Comparison of ENCODE assay signal across 33 cellular contexts in genomic region chr15:26661107-26661506, GRCh38.
"Had no signal": no experiment of that assay in that cellular context is flagged by ENCODE, and none has a peak within 500 bp of the region (broad histone marks: within the 10 kb centered on the region; RNA-seq: fewer than 3 reads in every experiment).

No MANE protein-coding gene starts in this region.

- H3K9me3 ChIP-seq: ascending aorta, breast epithelium had no signal

- DNase-seq: activated CD4-positive, alpha-beta memory T cell treated with anti-CD3 and anti-CD28 coated beads, Interleukin-2, amount 10 ng/mL, durations not matched to agents 7 days and 5 days; activated CD4-positive, alpha-beta T cell treated with anti-CD3 and anti-CD28 coated beads for 1 hour; activated CD4-positive, alpha-beta T cell treated with anti-CD3 and anti-CD28 coated beads for 48 hours; activated CD4-positive, CD25-positive, alpha-beta regulatory T cell; activated CD8-positive, alpha-beta memory T cell treated with anti-CD3 and anti-CD28 coated beads for 24 hours; activated CD8-positive, alpha-beta memory T cell treated with anti-CD3 and anti-CD28 coated beads, Interleukin-2, amount 10 ng/mL, durations not matched to agents 7 days and 5 days; activated CD8-positive, alpha-beta memory T cell treated with anti-CD3 and anti-CD28 coated beads, Interleukin-2, amount 50 U/mL, for 48 hours; activated effector memory CD4-positive, alpha-beta T cell treated with anti-CD3 and anti-CD28 coated beads, Interleukin-2, amount 50 U/mL, for 16 hours; activated naive CD4-positive, alpha-beta T cell; activated naive CD4-positive, alpha-beta T cell treated with anti-CD3 and anti-CD28 coated beads, Interleukin-2, amount 50 U/mL, for 16 hours; activated naive CD8-positive, alpha-beta T cell treated with anti-CD3 and anti-CD28 coated beads for 36 hours; activated T-cell treated with anti-CD3 and anti-CD28 coated beads, Interleukin-2, amount 50 U/mL, for 72 hours; amniotic stem cell; cerebellar nuclear complex; NCI-H1417 treated with DMSO at 0.1 percent for 48 hours; NCI-H1930; NCI-H2081 treated with DMSO at 0.1 percent for 48 hours; NCI-H226; NCI-H446 treated with DMSO at 0.1 percent for 48 hours; NCI-H524 treated with DMSO at 0.1 percent for 48 hours; NK-92 treated with Interleukin-12 subunit alpha and Interleukin-12 subunit beta, amount 100 ng/mL, for 24 hours; PC-9; SIG-M5; T1000 had no signal

- H3K4me3 ChIP-seq: ascending aorta, breast epithelium, PC-9 had no signal

- H3K9me3 Mint-ChIP-seq: activated naive CD8-positive, alpha-beta T cell treated with anti-CD3 and anti-CD28 coated beads for 36 hours had no signal

- H3K36me3 ChIP-seq: ascending aorta, breast epithelium had no signal

- H3K4me3 Mint-ChIP-seq: activated CD4-positive, alpha-beta memory T cell treated with anti-CD3 and anti-CD28 coated beads, Interleukin-2, amount 10 ng/mL, durations not matched to agents 7 days and 5 days; activated CD8-positive, alpha-beta memory T cell treated with anti-CD3 and anti-CD28 coated beads, Interleukin-2, amount 10 ng/mL, durations not matched to agents 7 days and 5 days; activated naive CD8-positive, alpha-beta T cell treated with anti-CD3 and anti-CD28 coated beads for 36 hours; activated T-cell treated with anti-CD3 and anti-CD28 coated beads, Interleukin-2, amount 50 U/mL, for 72 hours; activated T-helper 17 cell treated with anti-CD3 and anti-CD28 coated beads, Interleukin-2, amount 50 U/mL, for 72 hours had no signal

- H3K27ac ChIP-seq: ascending aorta, breast epithelium, KMS-11, PC-9, RWPE1 had no signal

- H3K27me3 ChIP-seq: ascending aorta, breast epithelium had no signal

- H2AFZ ChIP-seq: PC-9 had no signal

- FAIRE-seq: RCC 7860, TTC549 had no signal

- H3K4me1 ChIP-seq: ascending aorta, breast epithelium had no signal

- H3K27ac Mint-ChIP-seq: activated CD4-positive, alpha-beta memory T cell treated with anti-CD3 and anti-CD28 coated beads, Interleukin-2, amount 10 ng/mL, durations not matched to agents 7 days and 5 days; activated CD8-positive, alpha-beta memory T cell treated with anti-CD3 and anti-CD28 coated beads, Interleukin-2, amount 10 ng/mL, durations not matched to agents 7 days and 5 days; activated naive CD8-positive, alpha-beta T cell treated with anti-CD3 and anti-CD28 coated beads for 36 hours; activated T-cell treated with anti-CD3 and anti-CD28 coated beads, Interleukin-2, amount 50 U/mL, for 72 hours; activated T-helper 17 cell treated with anti-CD3 and anti-CD28 coated beads, Interleukin-2, amount 50 U/mL, for 72 hours had no signal

- ATAC-seq: activated CD8-positive, alpha-beta memory T cell treated with anti-CD3 and anti-CD28 coated beads, Interleukin-2, amount 10 ng/mL, durations not matched to agents 7 days and 5 days; activated T-cell treated with anti-CD3 and anti-CD28 coated beads, Interleukin-2, amount 50 U/mL, for 72 hours; activated T-helper 17 cell treated with anti-CD3 and anti-CD28 coated beads, Interleukin-2, amount 50 U/mL, for 72 hours; Right ventricle myocardium inferior; SK-N-SH treated with all-trans-retinoic acid at 6 μM for 48 hours had no signal

- H3K27me3 Mint-ChIP-seq: activated CD4-positive, alpha-beta memory T cell treated with anti-CD3 and anti-CD28 coated beads, Interleukin-2, amount 10 ng/mL, durations not matched to agents 7 days and 5 days; activated CD8-positive, alpha-beta memory T cell treated with anti-CD3 and anti-CD28 coated beads, Interleukin-2, amount 10 ng/mL, durations not matched to agents 7 days and 5 days; activated naive CD8-positive, alpha-beta T cell treated with anti-CD3 and anti-CD28 coated beads for 36 hours; activated T-helper 17 cell treated with anti-CD3 and anti-CD28 coated beads, Interleukin-2, amount 50 U/mL, for 72 hours had no signal

- H3K36me3 Mint-ChIP-seq: activated CD8-positive, alpha-beta memory T cell treated with anti-CD3 and anti-CD28 coated beads, Interleukin-2, amount 10 ng/mL, durations not matched to agents 7 days and 5 days; activated naive CD8-positive, alpha-beta T cell treated with anti-CD3 and anti-CD28 coated beads for 36 hours had no signal

- H3K4me1 Mint-ChIP-seq: activated CD4-positive, alpha-beta memory T cell treated with anti-CD3 and anti-CD28 coated beads, Interleukin-2, amount 10 ng/mL, durations not matched to agents 7 days and 5 days; activated CD8-positive, alpha-beta memory T cell treated with anti-CD3 and anti-CD28 coated beads, Interleukin-2, amount 10 ng/mL, durations not matched to agents 7 days and 5 days; activated naive CD8-positive, alpha-beta T cell treated with anti-CD3 and anti-CD28 coated beads for 36 hours; activated T-helper 17 cell treated with anti-CD3 and anti-CD28 coated beads, Interleukin-2, amount 50 U/mL, for 72 hours had no signal

- H3K4me2 ChIP-seq: KMS-11, PC-9 had no signal

- H3K9ac ChIP-seq: KMS-11 had no signal
